6 cellular contexts compared by ENCODE assay signal in genomic region chr1:155174334-155175280, GRCh38. TPM values are rescaled to one million over a fixed set of nuclear protein-coding genes. Genes with fewer than 3 reads are reported as not detected.
DNase-seq lines count a peak whose midpoint lies in the region; ATAC-seq and TF ChIP-seq lines count a peak whose summit lies in the region.

No MANE protein-coding gene starts in this region.

- peak overlapping the region; percentile 90; the same call in 1 of the 2 replicates for H2AFZ ChIP-seq in OCI-LY7 (ENCODE audit: low read length)

- no peaks in the 10 kb centered on the region for H3K9me2 ChIP-seq in OCI-LY7 (ENCODE audit: insufficient read depth, low read length)

- DNase-seq in DMS79 (lab: John Stamatoyannopoulos, UW) (peak; percentile 76), OCI-LY7 (ENCODE audit: low spot score) (peak; percentile 50), caudate nucleus (lab: John Stamatoyannopoulos, UW) (peak in 39 of 61 donors; percentile 23 to 83 (median 54)), nucleus accumbens (lab: John Stamatoyannopoulos, UW) (peak in 38 of 56 donors; percentile 20 to 76 (median 49)), middle frontal gyrus (ENCODE audit: extremely low spot score, low spot score) (no peak)

- H3K27ac ChIP-seq in OCI-LY7 (ENCODE audit: low read depth, low read length, poor library complexity, severe bottlenecking) (peak overlapping the region; percentile 64), caudate nucleus (ENCODE audit: low read depth, low read length) (peak overlapping the region; percentile 86)

- H3K9me3 ChIP-seq in OCI-LY7 (ENCODE audit: low read length), result no peaks in the 10 kb centered on the region

- CTCF ChIA-PET in OCI-LY7 (lab: Charles Lee; ENCODE audit: unreplicated experiment), result interaction anchor here (0.6 to 1.3 kb wide), 2 partner anchors 11 to 168 kb away, joined by 3 to 5 read pairs; no protein-coding TSS in a partner anchor

- ATAC-seq in GM21447 (IDR thresholded peaks at IDR 0.05; ENCODE audit: unreplicated experiment), result no peak

- POLR2A ChIA-PET in OCI-LY7 (lab: Charles Lee), result interaction anchor here (0.7 to 2.1 kb wide), 2 partner anchors 20 to 50 kb away, joined by 3 to 7 read pairs; no protein-coding TSS in a partner anchor

- peaks cover 8% of the 10 kb centered on the region; the same call in 1 of the 2 replicates for H3K36me3 ChIP-seq in OCI-LY7 (ENCODE audit: insufficient read depth, low read length)

- peak overlapping the region; percentile 82 for H3K4me3 ChIP-seq in OCI-LY7 (ENCODE audit: low read depth, low read length, poor library complexity, severe bottlenecking)

- intact Hi-C loops in OCI-LY7 (cut with micrococcal nuclease; ENCODE audit: unreplicated experiment), result loop anchor here (5.0 kb wide), 1 partner anchor 148 kb away; the partner anchor contains the start of gene RUSC1

- peak overlapping the region; percentile 91 for H3K4me2 ChIP-seq in OCI-LY7 (ENCODE audit: low read length)

- no TSS peak for BruUV-seq in OCI-LY7 (replicated peaks; lab: Mats Ljungman, UMichigan)

- peaks cover 14% of the 10 kb centered on the region; the same call in 1 of the 2 replicates for H3K79me2 ChIP-seq in OCI-LY7 (ENCODE audit: insufficient read depth, low read depth, low read length)

- H4K20me1 ChIP-seq in OCI-LY7 (ENCODE audit: insufficient read depth, low read length), result no peaks in the 10 kb centered on the region

- TF ChIP-seq CTCF in OCI-LY7 (conservative IDR thresholded peaks at IDR 0.05; ENCODE audit: low read length), result no peak

- H3K4me1 ChIP-seq in OCI-LY7 (ENCODE audit: insufficient read depth, low read length, poor library complexity, severe bottlenecking), result peaks cover 35% of the 10 kb centered on the region

RNA-seq across cellular contexts. Expression of gene TRIM46, which starts 1.0 kb away (rescaled TPM):
- 1.3 and 3.1 TPM in 2 replicates for total RNA-seq in OCI-LY7 (2014; rRNA removed; shearing (Covaris generic))
- total RNA-seq in OCI-LY7 (2022), result 3.9 and 4.5 TPM in 2 replicates

RNA-seq across cellular contexts. Expression of gene KRTCAP2, which starts 1.5 kb away (rescaled TPM):
- total RNA-seq in OCI-LY7 (2014; rRNA removed; shearing (Covaris generic)), result 80.5 and 128 TPM in 2 replicates
- 141 and 166 TPM in 2 replicates for total RNA-seq in OCI-LY7 (2022)

RNA-seq across cellular contexts. Expression of gene THBS3, which starts 33.1 kb away (rescaled TPM):
- 6.9 and 11.1 TPM in 2 replicates for total RNA-seq in OCI-LY7 (2014; rRNA removed; shearing (Covaris generic))
- total RNA-seq in OCI-LY7 (2022), result 28.7 and 37.1 TPM in 2 replicates

RNA-seq across cellular contexts. Expression of gene MTX1, which starts 33.9 kb away (rescaled TPM):
- total RNA-seq in OCI-LY7 (2014; rRNA removed; shearing (Covaris generic)), result 67.6 and 70.2 TPM in 2 replicates
- total RNA-seq in OCI-LY7 (2022), result 43.9 and 45.7 TPM in 2 replicates

RNA-seq across cellular contexts. Expression of gene DPM3, which starts 34.3 kb away (rescaled TPM):
- total RNA-seq in OCI-LY7 (2014; rRNA removed; shearing (Covaris generic)), result 32.5 and 41.8 TPM in 2 replicates
- total RNA-seq in OCI-LY7 (2022), result 56.2 and 65.9 TPM in 2 replicates
